ENCODE assay signal across 1 cellular context in the genomic region with DNA sequence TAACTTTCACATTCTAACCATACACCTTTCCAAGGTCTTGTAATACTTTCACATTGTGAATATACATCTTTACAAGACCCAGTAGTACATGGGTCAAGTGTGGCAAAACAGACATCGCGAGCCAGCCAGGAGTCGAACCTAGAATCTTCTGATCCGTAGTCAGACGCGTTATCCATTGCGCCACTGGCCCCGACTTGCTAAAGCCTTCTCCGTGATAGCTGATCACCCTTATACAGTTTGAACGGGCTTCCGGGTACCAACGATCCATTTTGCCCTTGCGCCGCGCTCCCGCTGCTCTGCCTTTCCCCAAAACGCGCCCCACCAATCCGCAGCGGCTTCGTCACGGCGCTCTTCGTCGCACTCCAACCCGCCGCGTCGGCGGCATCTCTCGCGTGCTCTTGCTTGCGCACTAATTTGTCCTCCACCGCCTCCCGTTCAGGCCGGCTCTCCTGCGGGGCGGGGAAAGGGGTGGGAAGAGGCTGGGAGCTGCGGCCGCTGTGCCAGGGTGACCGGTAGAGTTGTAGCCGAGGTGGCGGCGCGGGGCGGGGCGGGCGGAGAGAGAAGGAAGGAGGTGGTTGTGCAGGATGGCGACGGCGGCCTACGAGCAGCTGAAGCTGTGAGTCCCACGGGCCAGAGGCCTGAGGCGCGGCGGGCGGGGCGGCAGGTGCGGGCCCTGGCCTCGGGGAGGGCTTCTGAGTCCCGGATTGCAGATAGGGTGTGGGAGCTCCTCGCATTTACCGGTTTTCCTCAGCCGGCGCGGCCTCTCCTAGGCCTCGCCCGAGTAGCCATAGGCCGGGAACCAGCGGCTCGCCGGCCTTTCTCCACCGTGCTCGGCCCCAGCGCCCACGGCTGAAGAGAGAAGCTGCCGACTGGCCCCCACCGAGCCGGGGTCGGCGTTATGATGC.
A peak's percentile ranks its signal among the peaks of the same experiment; 100 is the strongest.
TF ChIP-seq lines count a peak whose summit lies in the region.

A gene with protein sequence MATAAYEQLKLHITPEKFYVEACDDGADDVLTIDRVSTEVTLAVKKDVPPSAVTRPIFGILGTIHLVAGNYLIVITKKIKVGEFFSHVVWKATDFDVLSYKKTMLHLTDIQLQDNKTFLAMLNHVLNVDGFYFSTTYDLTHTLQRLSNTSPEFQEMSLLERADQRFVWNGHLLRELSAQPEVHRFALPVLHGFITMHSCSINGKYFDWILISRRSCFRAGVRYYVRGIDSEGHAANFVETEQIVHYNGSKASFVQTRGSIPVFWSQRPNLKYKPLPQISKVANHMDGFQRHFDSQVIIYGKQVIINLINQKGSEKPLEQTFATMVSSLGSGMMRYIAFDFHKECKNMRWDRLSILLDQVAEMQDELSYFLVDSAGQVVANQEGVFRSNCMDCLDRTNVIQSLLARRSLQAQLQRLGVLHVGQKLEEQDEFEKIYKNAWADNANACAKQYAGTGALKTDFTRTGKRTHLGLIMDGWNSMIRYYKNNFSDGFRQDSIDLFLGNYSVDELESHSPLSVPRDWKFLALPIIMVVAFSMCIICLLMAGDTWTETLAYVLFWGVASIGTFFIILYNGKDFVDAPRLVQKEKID (plus strand): TSS at position 515 of the 905 bp plus-strand sequence. CDS start 70 bp downstream, at position 585.

TF ChIP-seq in GM12878, 131 proteins besides CTCF, POLR2A, EP300 and RAD21 (continued from another document and continues in another):
- TF ChIP-seq, protein P1, sequence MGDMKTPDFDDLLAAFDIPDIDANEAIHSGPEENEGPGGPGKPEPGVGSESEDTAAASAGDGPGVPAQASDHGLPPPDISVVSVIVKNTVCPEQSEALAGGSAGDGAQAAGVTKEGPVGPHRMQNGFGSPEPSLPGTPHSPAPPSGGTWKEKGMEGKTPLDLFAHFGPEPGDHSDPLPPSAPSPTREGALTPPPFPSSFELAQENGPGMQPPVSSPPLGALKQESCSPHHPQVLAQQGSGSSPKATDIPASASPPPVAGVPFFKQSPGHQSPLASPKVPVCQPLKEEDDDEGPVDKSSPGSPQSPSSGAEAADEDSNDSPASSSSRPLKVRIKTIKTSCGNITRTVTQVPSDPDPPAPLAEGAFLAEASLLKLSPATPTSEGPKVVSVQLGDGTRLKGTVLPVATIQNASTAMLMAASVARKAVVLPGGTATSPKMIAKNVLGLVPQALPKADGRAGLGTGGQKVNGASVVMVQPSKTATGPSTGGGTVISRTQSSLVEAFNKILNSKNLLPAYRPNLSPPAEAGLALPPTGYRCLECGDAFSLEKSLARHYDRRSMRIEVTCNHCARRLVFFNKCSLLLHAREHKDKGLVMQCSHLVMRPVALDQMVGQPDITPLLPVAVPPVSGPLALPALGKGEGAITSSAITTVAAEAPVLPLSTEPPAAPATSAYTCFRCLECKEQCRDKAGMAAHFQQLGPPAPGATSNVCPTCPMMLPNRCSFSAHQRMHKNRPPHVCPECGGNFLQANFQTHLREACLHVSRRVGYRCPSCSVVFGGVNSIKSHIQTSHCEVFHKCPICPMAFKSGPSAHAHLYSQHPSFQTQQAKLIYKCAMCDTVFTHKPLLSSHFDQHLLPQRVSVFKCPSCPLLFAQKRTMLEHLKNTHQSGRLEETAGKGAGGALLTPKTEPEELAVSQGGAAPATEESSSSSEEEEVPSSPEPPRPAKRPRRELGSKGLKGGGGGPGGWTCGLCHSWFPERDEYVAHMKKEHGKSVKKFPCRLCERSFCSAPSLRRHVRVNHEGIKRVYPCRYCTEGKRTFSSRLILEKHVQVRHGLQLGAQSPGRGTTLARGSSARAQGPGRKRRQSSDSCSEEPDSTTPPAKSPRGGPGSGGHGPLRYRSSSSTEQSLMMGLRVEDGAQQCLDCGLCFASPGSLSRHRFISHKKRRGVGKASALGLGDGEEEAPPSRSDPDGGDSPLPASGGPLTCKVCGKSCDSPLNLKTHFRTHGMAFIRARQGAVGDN (IDR thresholded peaks at IDR 0.05): peak; percentile 42; the same call in 1 of the 2 replicates
- TF ChIP-seq RB1 (IDR thresholded peaks at IDR 0.05; ENCODE audit: borderline replicate concordance): no peak; the same call in 1 of the 2 replicates
- TF ChIP-seq, protein P2, sequence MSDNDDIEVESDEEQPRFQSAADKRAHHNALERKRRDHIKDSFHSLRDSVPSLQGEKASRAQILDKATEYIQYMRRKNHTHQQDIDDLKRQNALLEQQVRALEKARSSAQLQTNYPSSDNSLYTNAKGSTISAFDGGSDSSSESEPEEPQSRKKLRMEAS (IDR thresholded peaks at IDR 0.05; ENCODE audit: low read depth, low read length): peak; percentile 54; the same call in 1 of the 2 replicates
- TF ChIP-seq POLR2AphosphoS2 (IDR thresholded peaks at IDR 0.05; ENCODE audit: low read depth, low read length): 0 out of 2 replicates have a peak, but pooled peaks have one; percentile 9
- TF ChIP-seq, protein P3, sequence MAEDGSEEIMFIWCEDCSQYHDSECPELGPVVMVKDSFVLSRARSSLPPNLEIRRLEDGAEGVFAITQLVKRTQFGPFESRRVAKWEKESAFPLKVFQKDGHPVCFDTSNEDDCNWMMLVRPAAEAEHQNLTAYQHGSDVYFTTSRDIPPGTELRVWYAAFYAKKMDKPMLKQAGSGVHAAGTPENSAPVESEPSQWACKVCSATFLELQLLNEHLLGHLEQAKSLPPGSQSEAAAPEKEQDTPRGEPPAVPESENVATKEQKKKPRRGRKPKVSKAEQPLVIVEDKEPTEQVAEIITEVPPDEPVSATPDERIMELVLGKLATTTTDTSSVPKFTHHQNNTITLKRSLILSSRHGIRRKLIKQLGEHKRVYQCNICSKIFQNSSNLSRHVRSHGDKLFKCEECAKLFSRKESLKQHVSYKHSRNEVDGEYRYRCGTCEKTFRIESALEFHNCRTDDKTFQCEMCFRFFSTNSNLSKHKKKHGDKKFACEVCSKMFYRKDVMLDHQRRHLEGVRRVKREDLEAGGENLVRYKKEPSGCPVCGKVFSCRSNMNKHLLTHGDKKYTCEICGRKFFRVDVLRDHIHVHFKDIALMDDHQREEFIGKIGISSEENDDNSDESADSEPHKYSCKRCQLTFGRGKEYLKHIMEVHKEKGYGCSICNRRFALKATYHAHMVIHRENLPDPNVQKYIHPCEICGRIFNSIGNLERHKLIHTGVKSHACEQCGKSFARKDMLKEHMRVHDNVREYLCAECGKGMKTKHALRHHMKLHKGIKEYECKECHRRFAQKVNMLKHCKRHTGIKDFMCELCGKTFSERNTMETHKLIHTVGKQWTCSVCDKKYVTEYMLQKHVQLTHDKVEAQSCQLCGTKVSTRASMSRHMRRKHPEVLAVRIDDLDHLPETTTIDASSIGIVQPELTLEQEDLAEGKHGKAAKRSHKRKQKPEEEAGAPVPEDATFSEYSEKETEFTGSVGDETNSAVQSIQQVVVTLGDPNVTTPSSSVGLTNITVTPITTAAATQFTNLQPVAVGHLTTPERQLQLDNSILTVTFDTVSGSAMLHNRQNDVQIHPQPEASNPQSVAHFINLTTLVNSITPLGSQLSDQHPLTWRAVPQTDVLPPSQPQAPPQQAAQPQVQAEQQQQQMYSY (CRISPR knock-in tag; IDR thresholded peaks at IDR 0.05): no peak
- TF ChIP-seq BHLHE40 (IDR thresholded peaks at IDR 0.05; ENCODE audit: borderline replicate concordance in 1 of 2, low read depth in 2 of 2, low read length in 1 of 2): peak; percentile 70 to 86; a peak in 3 of 4 replicates
- peak; percentile 97 for TF ChIP-seq SREBF2 (IDR thresholded peaks at IDR 0.05; ENCODE audit: low read length)
- no peak for TF ChIP-seq ZZZ3 (IDR thresholded peaks at IDR 0.05; ENCODE audit: control insufficient read depth, insufficient read length, low read depth)
- TF ChIP-seq TCF12 (IDR thresholded peaks at IDR 0.05; ENCODE audit: low read depth, low read length): peak; percentile 29; the same call in 1 of the 2 replicates
- peak; percentile 65 for TF ChIP-seq RUNX3 (IDR thresholded peaks at IDR 0.05; ENCODE audit: low read length)
- peak; percentile 81 for TF ChIP-seq KLF5 (IDR thresholded peaks at IDR 0.05; ENCODE audit: partially characterized antibody)
- TF ChIP-seq MEF2B (IDR thresholded peaks at IDR 0.05; ENCODE audit: partially characterized antibody, poor library complexity, severe bottlenecking): no peak
- peak; percentile 69; the same call in 1 of the 2 replicates for TF ChIP-seq GABPA (IDR thresholded peaks at IDR 0.05; ENCODE audit: low read depth)
- peak; percentile 95; the same call in 1 of the 2 replicates for TF ChIP-seq STAT1 (conservative IDR thresholded peaks at IDR 0.05)
- no peak for TF ChIP-seq FOXK2 (IDR thresholded peaks at IDR 0.05)
- TF ChIP-seq YY1 (IDR thresholded peaks at IDR 0.05; ENCODE audit: low read depth, low read length): peak; percentile 83
- TF ChIP-seq HDGF (IDR thresholded peaks at IDR 0.05): peak; percentile 99
- peak; percentile 96 for TF ChIP-seq CREB1 (IDR thresholded peaks at IDR 0.05; ENCODE audit: low read depth)
- peak; percentile 11; the same call in 1 of the 2 replicates for TF ChIP-seq IKZF1 (conservative IDR thresholded peaks at IDR 0.05)
- TF ChIP-seq GATAD2B (conservative IDR thresholded peaks at IDR 0.05; ENCODE audit: low read depth): peak; percentile 21; the same call in 1 of the 2 replicates
- peak; percentile 55 for TF ChIP-seq ATF7 (IDR thresholded peaks at IDR 0.05; ENCODE audit: low read depth)
- no peak for TF ChIP-seq WRNIP1 (IDR thresholded peaks at IDR 0.05; ENCODE audit: borderline replicate concordance, low read depth, low read length)
- TF ChIP-seq ZSCAN29 (IDR thresholded peaks at IDR 0.05): peak; percentile 94
- TF ChIP-seq, protein P4, sequence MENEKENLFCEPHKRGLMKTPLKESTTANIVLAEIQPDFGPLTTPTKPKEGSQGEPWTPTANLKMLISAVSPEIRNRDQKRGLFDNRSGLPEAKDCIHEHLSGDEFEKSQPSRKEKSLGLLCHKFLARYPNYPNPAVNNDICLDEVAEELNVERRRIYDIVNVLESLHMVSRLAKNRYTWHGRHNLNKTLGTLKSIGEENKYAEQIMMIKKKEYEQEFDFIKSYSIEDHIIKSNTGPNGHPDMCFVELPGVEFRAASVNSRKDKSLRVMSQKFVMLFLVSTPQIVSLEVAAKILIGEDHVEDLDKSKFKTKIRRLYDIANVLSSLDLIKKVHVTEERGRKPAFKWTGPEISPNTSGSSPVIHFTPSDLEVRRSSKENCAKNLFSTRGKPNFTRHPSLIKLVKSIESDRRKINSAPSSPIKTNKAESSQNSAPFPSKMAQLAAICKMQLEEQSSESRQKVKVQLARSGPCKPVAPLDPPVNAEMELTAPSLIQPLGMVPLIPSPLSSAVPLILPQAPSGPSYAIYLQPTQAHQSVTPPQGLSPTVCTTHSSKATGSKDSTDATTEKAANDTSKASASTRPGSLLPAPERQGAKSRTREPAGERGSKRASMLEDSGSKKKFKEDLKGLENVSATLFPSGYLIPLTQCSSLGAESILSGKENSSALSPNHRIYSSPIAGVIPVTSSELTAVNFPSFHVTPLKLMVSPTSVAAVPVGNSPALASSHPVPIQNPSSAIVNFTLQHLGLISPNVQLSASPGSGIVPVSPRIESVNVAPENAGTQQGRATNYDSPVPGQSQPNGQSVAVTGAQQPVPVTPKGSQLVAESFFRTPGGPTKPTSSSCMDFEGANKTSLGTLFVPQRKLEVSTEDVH (IDR thresholded peaks at IDR 0.05; ENCODE audit: low read depth, partially characterized antibody): peak; percentile 41
- TF ChIP-seq IKZF2 (IDR thresholded peaks at IDR 0.05): peak; percentile 56 to 57; a peak in 3 of 4 replicates
- TF ChIP-seq TCF7 (IDR thresholded peaks at IDR 0.05; ENCODE audit: borderline replicate concordance): peak; percentile 50; the same call in 1 of the 2 replicates
- TF ChIP-seq IRF4 (IDR thresholded peaks at IDR 0.05; ENCODE audit: low read depth, low read length): peak; percentile 49
- TF ChIP-seq ESRRA (IDR thresholded peaks at IDR 0.05; ENCODE audit: low read length): no peak; the same call in 1 of the 2 replicates
- peak; percentile 75; the same call in 1 of the 2 replicates for TF ChIP-seq TBL1XR1 (IDR thresholded peaks at IDR 0.05; ENCODE audit: low read depth, low read length)
- 0 out of 2 replicates have a peak, but pooled peaks have one; percentile 39 for TF ChIP-seq SMAD5 (IDR thresholded peaks at IDR 0.05; ENCODE audit: low read depth)
- no peak for TF ChIP-seq SMAD1 (IDR thresholded peaks at IDR 0.05; ENCODE audit: low read depth, partially characterized antibody)
- TF ChIP-seq, protein P5, sequence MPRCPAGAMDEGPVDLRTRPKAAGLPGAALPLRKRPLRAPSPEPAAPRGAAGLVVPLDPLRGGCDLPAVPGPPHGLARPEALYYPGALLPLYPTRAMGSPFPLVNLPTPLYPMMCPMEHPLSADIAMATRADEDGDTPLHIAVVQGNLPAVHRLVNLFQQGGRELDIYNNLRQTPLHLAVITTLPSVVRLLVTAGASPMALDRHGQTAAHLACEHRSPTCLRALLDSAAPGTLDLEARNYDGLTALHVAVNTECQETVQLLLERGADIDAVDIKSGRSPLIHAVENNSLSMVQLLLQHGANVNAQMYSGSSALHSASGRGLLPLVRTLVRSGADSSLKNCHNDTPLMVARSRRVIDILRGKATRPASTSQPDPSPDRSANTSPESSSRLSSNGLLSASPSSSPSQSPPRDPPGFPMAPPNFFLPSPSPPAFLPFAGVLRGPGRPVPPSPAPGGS (IDR thresholded peaks at IDR 0.05; ENCODE audit: borderline replicate concordance, insufficient read depth, low read depth, low read length, poor library complexity, severe bottlenecking): no peak
- peak; percentile 100 for TF ChIP-seq ZNF24 (IDR thresholded peaks at IDR 0.05)
- TF ChIP-seq NFIC (IDR thresholded peaks at IDR 0.05; ENCODE audit: low read depth, low read length): no peak; the same call in 1 of the 2 replicates
- TF ChIP-seq, protein P6, sequence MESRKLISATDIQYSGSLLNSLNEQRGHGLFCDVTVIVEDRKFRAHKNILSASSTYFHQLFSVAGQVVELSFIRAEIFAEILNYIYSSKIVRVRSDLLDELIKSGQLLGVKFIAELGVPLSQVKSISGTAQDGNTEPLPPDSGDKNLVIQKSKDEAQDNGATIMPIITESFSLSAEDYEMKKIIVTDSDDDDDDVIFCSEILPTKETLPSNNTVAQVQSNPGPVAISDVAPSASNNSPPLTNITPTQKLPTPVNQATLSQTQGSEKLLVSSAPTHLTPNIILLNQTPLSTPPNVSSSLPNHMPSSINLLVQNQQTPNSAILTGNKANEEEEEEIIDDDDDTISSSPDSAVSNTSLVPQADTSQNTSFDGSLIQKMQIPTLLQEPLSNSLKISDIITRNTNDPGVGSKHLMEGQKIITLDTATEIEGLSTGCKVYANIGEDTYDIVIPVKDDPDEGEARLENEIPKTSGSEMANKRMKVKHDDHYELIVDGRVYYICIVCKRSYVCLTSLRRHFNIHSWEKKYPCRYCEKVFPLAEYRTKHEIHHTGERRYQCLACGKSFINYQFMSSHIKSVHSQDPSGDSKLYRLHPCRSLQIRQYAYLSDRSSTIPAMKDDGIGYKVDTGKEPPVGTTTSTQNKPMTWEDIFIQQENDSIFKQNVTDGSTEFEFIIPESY (IDR thresholded peaks at IDR 0.05): no peak
- TF ChIP-seq FOS (IDR thresholded peaks at IDR 0.05; ENCODE audit: borderline replicate concordance, extremely low read depth, insufficient read length): peak; percentile 25
- TF ChIP-seq NR2C2 (IDR thresholded peaks at IDR 0.05; ENCODE audit: borderline replicate concordance, control insufficient read depth, insufficient read length, low read depth): no peak
- TF ChIP-seq, protein P7, sequence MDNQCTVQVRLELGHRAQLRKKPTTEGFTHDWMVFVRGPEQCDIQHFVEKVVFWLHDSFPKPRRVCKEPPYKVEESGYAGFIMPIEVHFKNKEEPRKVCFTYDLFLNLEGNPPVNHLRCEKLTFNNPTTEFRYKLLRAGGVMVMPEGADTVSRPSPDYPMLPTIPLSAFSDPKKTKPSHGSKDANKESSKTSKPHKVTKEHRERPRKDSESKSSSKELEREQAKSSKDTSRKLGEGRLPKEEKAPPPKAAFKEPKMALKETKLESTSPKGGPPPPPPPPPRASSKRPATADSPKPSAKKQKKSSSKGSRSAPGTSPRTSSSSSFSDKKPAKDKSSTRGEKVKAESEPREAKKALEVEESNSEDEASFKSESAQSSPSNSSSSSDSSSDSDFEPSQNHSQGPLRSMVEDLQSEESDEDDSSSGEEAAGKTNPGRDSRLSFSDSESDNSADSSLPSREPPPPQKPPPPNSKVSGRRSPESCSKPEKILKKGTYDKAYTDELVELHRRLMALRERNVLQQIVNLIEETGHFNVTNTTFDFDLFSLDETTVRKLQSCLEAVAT (IDR thresholded peaks at IDR 0.05): peak; percentile 86; the same call in 1 of the 2 replicates
